ENCODE assay signal across 3 cellular contexts in genomic region chr2:153864022-153864421, GRCh38.
TF ChIP-seq lines count a peak whose summit lies in the region.

No MANE protein-coding gene starts in this region.

TF ChIP-seq in Ishikawa, 13 proteins besides CTCF, POLR2A, EP300 and RAD21 (continued from another document):
- TF ChIP-seq REST (IDR thresholded peaks at IDR 0.05; ENCODE audit: low read depth) = peak; percentile 92
TF ChIP-seq in Ishikawa: peak in this region for 1.

TF ChIP-seq in GM12878, 131 proteins besides CTCF, POLR2A, EP300 and RAD21:
- TF ChIP-seq REST (IDR thresholded peaks at IDR 0.05; ENCODE audit: low read depth, low read length) (peak; percentile 64; the same call in 1 of the 2 replicates), ZBTB40 (IDR thresholded peaks at IDR 0.05; ENCODE audit: borderline replicate concordance) (no peak)

TF ChIP-seq in neural cell, 6 proteins besides CTCF, POLR2A, EP300 and RAD21 (continued from another document):
- TF ChIP-seq REST (IDR thresholded peaks at IDR 0.05; ENCODE audit: borderline replicate concordance) (peak; percentile 24), TAF1 (IDR thresholded peaks at IDR 0.05; ENCODE audit: low read depth) (no peak), EZH2 (IDR thresholded peaks at IDR 0.05; ENCODE audit: borderline replicate concordance, insufficient read depth, low read length, poor library complexity, severe bottlenecking) (no peak)
